In the genomic region with DNA sequence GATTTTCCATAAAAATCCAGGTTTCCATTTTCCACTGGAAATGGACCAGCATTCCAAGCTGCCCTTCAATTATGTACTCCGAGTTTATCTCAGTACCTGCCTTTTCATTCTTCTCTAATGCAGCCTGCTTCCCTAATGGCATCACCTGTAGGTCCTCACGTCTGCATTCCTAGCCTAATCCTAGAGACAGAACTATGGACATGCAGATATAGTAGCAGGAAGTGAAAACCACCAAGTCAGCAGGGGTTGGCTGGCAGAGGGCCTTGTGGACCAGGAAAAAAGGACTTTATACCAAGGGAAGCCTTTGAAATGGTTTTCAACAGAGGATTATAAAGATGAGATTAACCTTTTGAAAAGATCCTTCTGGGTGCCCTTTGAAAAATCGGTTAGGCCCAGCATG, we compare ENCODE assay signal across 1 cellular context.
A peak's percentile ranks its signal among the peaks of the same experiment; 100 is the strongest.
TF ChIP-seq lines count a peak whose summit lies in the region.

No MANE protein-coding gene starts in this region.

TF ChIP-seq in H1, 55 proteins besides CTCF, POLR2A, EP300 and RAD21:
- peak; percentile 38; the same call in 1 of the 2 replicates for TF ChIP-seq YY1 (IDR thresholded peaks at IDR 0.05; ENCODE audit: low read depth, low read length)
- no peak for TF ChIP-seq SRF (IDR thresholded peaks at IDR 0.05; ENCODE audit: low read depth, low read length)
- TF ChIP-seq TEAD4 (IDR thresholded peaks at IDR 0.05; ENCODE audit: low read depth, low read length): peak; percentile 92
- no peak for TF ChIP-seq CBX5 (IDR thresholded peaks at IDR 0.05; ENCODE audit: low read depth, low read length)
- no peak for TF ChIP-seq RFX5 (IDR thresholded peaks at IDR 0.05; ENCODE audit: borderline replicate concordance, low read depth, low read length)
- TF ChIP-seq RXRA (IDR thresholded peaks at IDR 0.05; ENCODE audit: insufficient read depth, low read depth, low read length): no peak
- TF ChIP-seq TAF7 (optimal IDR thresholded peaks at IDR 0.05; ENCODE audit: borderline replicate concordance, low read depth, low read length): no peak
- no peak for TF ChIP-seq NANOG (IDR thresholded peaks at IDR 0.05; ENCODE audit: insufficient read depth, low read depth, low read length, poor library complexity, severe bottlenecking)
- peak in 1 of 2 experiments; percentile 96; a peak in 2 of 4 replicates for TF ChIP-seq HDAC2 (IDR thresholded peaks at IDR 0.05; ENCODE audit: borderline replicate concordance in 1 of 2, low read depth in 2 of 2, low read length in 2 of 2)
- TF ChIP-seq, protein P1, sequence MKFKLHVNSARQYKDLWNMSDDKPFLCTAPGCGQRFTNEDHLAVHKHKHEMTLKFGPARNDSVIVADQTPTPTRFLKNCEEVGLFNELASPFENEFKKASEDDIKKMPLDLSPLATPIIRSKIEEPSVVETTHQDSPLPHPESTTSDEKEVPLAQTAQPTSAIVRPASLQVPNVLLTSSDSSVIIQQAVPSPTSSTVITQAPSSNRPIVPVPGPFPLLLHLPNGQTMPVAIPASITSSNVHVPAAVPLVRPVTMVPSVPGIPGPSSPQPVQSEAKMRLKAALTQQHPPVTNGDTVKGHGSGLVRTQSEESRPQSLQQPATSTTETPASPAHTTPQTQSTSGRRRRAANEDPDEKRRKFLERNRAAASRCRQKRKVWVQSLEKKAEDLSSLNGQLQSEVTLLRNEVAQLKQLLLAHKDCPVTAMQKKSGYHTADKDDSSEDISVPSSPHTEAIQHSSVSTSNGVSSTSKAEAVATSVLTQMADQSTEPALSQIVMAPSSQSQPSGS (IDR thresholded peaks at IDR 0.05; ENCODE audit: low read length): peak; percentile 68; the same call in 1 of the 2 replicates
- TF ChIP-seq TCF12 (IDR thresholded peaks at IDR 0.05; ENCODE audit: low read depth, low read length): peak; percentile 83; the same call in 1 of the 2 replicates
- no peak for TF ChIP-seq SIX5 (IDR thresholded peaks at IDR 0.05; ENCODE audit: low read depth, low read length)
- TF ChIP-seq POLR2AphosphoS5 (IDR thresholded peaks at IDR 0.05; ENCODE audit: low read depth, low read length): peak; percentile 50; the same call in 1 of the 2 replicates
- peak in 1 of 2 experiments; percentile 29 for TF ChIP-seq BCL11A (IDR thresholded peaks at IDR 0.05; ENCODE audit: low read depth in 2 of 2, low read length in 2 of 2)
- no peak for TF ChIP-seq POU5F1 (IDR thresholded peaks at IDR 0.05; ENCODE audit: low read depth, low read length)
- TF ChIP-seq SP1 (IDR thresholded peaks at IDR 0.05; ENCODE audit: low read depth, low read length): 0 out of 2 replicates have a peak, but pooled peaks have one; percentile 21
- TF ChIP-seq SP2 (IDR thresholded peaks at IDR 0.05; ENCODE audit: low read length): no peak
